10 cellular contexts compared by ENCODE assay signal in genomic region chr2:85255813-85256581, GRCh38.
DNase-seq lines count a peak whose midpoint lies in the region; TF ChIP-seq lines count a peak whose summit lies in the region.
"Had no signal": no experiment of that assay in that cellular context is flagged by ENCODE, and none has a peak within 500 bp of the region (broad histone marks: within the 10 kb centered on the region; RNA-seq: fewer than 3 reads in every experiment).

No MANE protein-coding gene starts in this region.

- WGBS in prostate gland = 8% methylated on average over 23 of the region's 23 CpGs

- H3K4me3 ChIP-seq in WI38 (ENCODE audit: low read depth, low read length) (peak overlapping the region; percentile 52), left ventricle myocardium inferior (peak overlapping the region; percentile 28), prostate gland (no peak overlapping the region)

- intact Hi-C loops in left ventricle myocardium inferior (cut with micrococcal nuclease) (no loop called here), prostate gland (cut with DNase I) (no loop called here)

- H3K27ac ChIP-seq in left ventricle myocardium inferior (replicated peaks) (peak overlapping the region; percentile 84), prostate gland (peak overlapping the region in 1 of 2 donors; percentile 39)

- TF ChIP-seq CTCF in WI38 (IDR thresholded peaks at IDR 0.05; ENCODE audit: low read depth, low read length) (no peak), left ventricle myocardium inferior (IDR thresholded peaks at IDR 0.05; ENCODE audit: borderline replicate concordance) (no peak), prostate gland (IDR thresholded peaks at IDR 0.05) (no peak)

- peaks cover 74% of the 10 kb centered on the region for H3K4me1 ChIP-seq in left ventricle myocardium inferior
- peaks cover 15% of the 10 kb centered on the region for H3K4me1 ChIP-seq in prostate gland (replicated peaks)

- TF ChIP-seq POLR2A in prostate gland (IDR thresholded peaks at IDR 0.05) = no peak

- no peaks in the 10 kb centered on the region for H3K9me3 ChIP-seq in left ventricle myocardium inferior (replicated peaks)
- H3K9me3 ChIP-seq in prostate gland = no peaks in the 10 kb centered on the region

- H3K36me3 ChIP-seq in left ventricle myocardium inferior = no peaks in the 10 kb centered on the region
- H3K36me3 ChIP-seq in prostate gland = no peaks in the 10 kb centered on the region

- peak; percentile 88 for DNase-seq in EH (ENCODE audit: low read depth)
- DNase-seq in left ventricle myocardium inferior = no peak
- peak; percentile 47 for DNase-seq in prostate gland (ENCODE audit: low spot score)
- DNase-seq in NCI-H446 treated with DMSO at 0.1 percent for 48 hours (lab: John Stamatoyannopoulos, UW) = no peak
- DNase-seq in NCI-H1105 treated with DMSO at 0.1 percent for 48 hours (lab: John Stamatoyannopoulos, UW) = no peak
- no peak for DNase-seq in 8988T
- no peak for DNase-seq in stimulated activated CD4-positive, alpha-beta T cell treated with anti-CD3 and anti-CD28 coated beads, Interleukin-12 subunit alpha, Interleukin-12 subunit beta, amount 100 ng/mL, for 4 hours
- DNase-seq: DND-41, head of caudate nucleus had no signal

- H3K27me3 ChIP-seq in left ventricle myocardium inferior (ENCODE audit: low read depth) (no peaks in the 10 kb centered on the region), prostate gland (replicated peaks; ENCODE audit: insufficient read depth) (no peaks in the 10 kb centered on the region)

Comparison
In these comparisons a context has a peak if more than half of its experiments do, and no peak if none do; other contexts are left out.
1. DNase-seq: peak in EH (single experiment) and prostate gland (single experiment); none in left ventricle myocardium inferior (single experiment), NCI-H446 treated with DMSO at 0.1 percent for 48 hours (single experiment), NCI-H1105 treated with DMSO at 0.1 percent for 48 hours (single experiment), 8988T (single experiment) and stimulated activated CD4-positive, alpha-beta T cell treated with anti-CD3 and anti-CD28 coated beads, Interleukin-12 subunit alpha, Interleukin-12 subunit beta, amount 100 ng/mL, for 4 hours (single experiment).
2. H3K4me3 ChIP-seq: peak in WI38 (single experiment) and left ventricle myocardium inferior (single experiment); none in prostate gland (0 of 2).